1 cellular context compared by ENCODE assay signal in genomic region chr19:49443366-49444099, GRCh38.
A peak's percentile ranks its signal among the peaks of the same experiment; 100 is the strongest.
TF ChIP-seq lines count a peak whose summit lies in the region.

No MANE protein-coding gene starts in this region.

TF ChIP-seq in K562, 482 proteins besides CTCF, POLR2A, EP300 and RAD21 (continued from another document and continues in another):
- TF ChIP-seq E2F4 (CRISPR knock-in tag; IDR thresholded peaks at IDR 0.05; ENCODE audit: low read depth) (peak; percentile 41; the same call in 1 of the 2 replicates), E2F6 (IDR thresholded peaks at IDR 0.05; ENCODE audit: borderline replicate concordance in 1 of 2, extremely low read depth in 1 of 2, insufficient read depth in 1 of 2, insufficient read length in 1 of 2, low read depth in 1 of 2, low read length in 1 of 2, poor library complexity in 1 of 2, severe bottlenecking in 1 of 2) (peak; percentile 33 to 82), CHD7 (IDR thresholded peaks at IDR 0.05; ENCODE audit: low read depth, low read length) (no peak), TCF15 (CRISPR knock-in tag; IDR thresholded peaks at IDR 0.05) (no peak), ZNF589 (CRISPR knock-in tag; IDR thresholded peaks at IDR 0.05; ENCODE audit: low read depth) (peak; percentile 77; the same call in 1 of the 2 replicates), ZNF436 (CRISPR knock-in tag; IDR thresholded peaks at IDR 0.05) (no peak), CBX8 (IDR thresholded peaks at IDR 0.05; ENCODE audit: borderline replicate concordance, extremely low read depth, low read depth, low read length, poor library complexity, severe bottlenecking) (no peak), ZNF184 (CRISPR knock-in tag; IDR thresholded peaks at IDR 0.05) (no peak), ZBTB2 (IDR thresholded peaks at IDR 0.05) (peak; percentile 56), SMARCA5 (IDR thresholded peaks at IDR 0.05) (no peak), SNRNP70 (optimal IDR thresholded peaks at IDR 0.05; ENCODE audit: low read depth, low read length) (no peak), KLF10 (CRISPR knock-in tag; IDR thresholded peaks at IDR 0.05) (no peak), BRCA1 (IDR thresholded peaks at IDR 0.05) (no peak), BRCA1 (CRISPR knock-in tag; IDR thresholded peaks at IDR 0.05) (no peak; the same call in 1 of the 2 replicates), ZNF830 (CRISPR knock-in tag; IDR thresholded peaks at IDR 0.05) (0 out of 2 replicates have a peak, but pooled peaks have one; percentile 2), MITF (IDR thresholded peaks at IDR 0.05) (no peak), CREBBP (IDR thresholded peaks at IDR 0.05; ENCODE audit: low read depth, low read length) (no peak), STAG1 (CRISPR knock-in tag; IDR thresholded peaks at IDR 0.05; ENCODE audit: borderline replicate concordance) (0 out of 2 replicates have a peak, but pooled peaks have one; percentile 22), SLC30A9 (CRISPR knock-in tag; IDR thresholded peaks at IDR 0.05) (no peak), KDM4B (IDR thresholded peaks at IDR 0.05; ENCODE audit: borderline replicate concordance in 2 of 2, low read depth in 1 of 2) (peak in 1 of 2 experiments; percentile 61; a peak in 1 of 4 replicates), ZBTB11 (CRISPR knock-in tag; IDR thresholded peaks at IDR 0.05) (peak in 1 of 3 experiments; percentile 88; a peak in 2 of 6 replicates), ZBTB9 (CRISPR knock-in tag; IDR thresholded peaks at IDR 0.05) (no peak), TCF3 (CRISPR knock-in tag; IDR thresholded peaks at IDR 0.05) (no peak; the same call in 1 of the 2 replicates), CHAMP1 (IDR thresholded peaks at IDR 0.05) (no peak), ZNF347 (CRISPR knock-in tag; IDR thresholded peaks at IDR 0.05; ENCODE audit: low read depth) (no peak), ELF2 (CRISPR knock-in tag; IDR thresholded peaks at IDR 0.05) (peak; percentile 53; the same call in 1 of the 2 replicates), GABPB1 (CRISPR knock-in tag; IDR thresholded peaks at IDR 0.05) (peak; percentile 78), LCOR (CRISPR knock-in tag; IDR thresholded peaks at IDR 0.05) (peak; percentile 60; the same call in 1 of the 2 replicates)
